ENCODE assay signal across 27 cellular contexts in genomic region chr1:170714938-170715337, GRCh38. TPM values are rescaled to one million over a fixed set of nuclear protein-coding genes. Genes with fewer than 3 reads are reported as not detected.
"Had no signal": no experiment of that assay in that cellular context is flagged by ENCODE, and none has a peak within 500 bp of the region (broad histone marks: within the 10 kb centered on the region; RNA-seq: fewer than 3 reads in every experiment).

No MANE protein-coding gene starts in this region.

- ATAC-seq: activated CD4-positive, CD25-positive, alpha-beta regulatory T cell treated with anti-CD3 and anti-CD28 coated beads, Interleukin-2, amount 50 U/mL, for 24 hours; activated CD8-positive, alpha-beta memory T cell treated with anti-CD3 and anti-CD28 coated beads, Interleukin-2, amount 10 ng/mL, durations not matched to agents 7 days and 5 days; activated naive CD4-positive, alpha-beta T cell treated with anti-CD3 and anti-CD28 coated beads, Interleukin-2, amount 50 U/mL, for 72 hours; Panc1; Right ventricle myocardium inferior had no signal

- H3K27me3 Mint-ChIP-seq: activated CD4-positive, alpha-beta T cell treated with anti-CD3 and anti-CD28 coated beads, Interleukin-2, amount 10 ng/mL, durations not matched to agents 24 days and 14 days had no signal

- H3K4me3 Mint-ChIP-seq: activated CD4-positive, alpha-beta T cell treated with anti-CD3 and anti-CD28 coated beads, Interleukin-2, amount 10 ng/mL, durations not matched to agents 24 days and 14 days; activated CD8-positive, alpha-beta memory T cell treated with anti-CD3 and anti-CD28 coated beads, Interleukin-2, amount 10 ng/mL, durations not matched to agents 7 days and 5 days; activated T-cell treated with anti-CD3 and anti-CD28 coated beads, Interleukin-2, amount 50 U/mL, for 24 hours; activated T-helper 1 cell treated with anti-CD3 and anti-CD28 coated beads, Interleukin-12 subunit alpha, Interleukin-12 subunit beta, Interleukin-2, Interleukin-4 antibody, amounts not matched to agents 30 ng/mL and 10 ng/mL and 1 ng/mL, durations not matched to agents 14 hours and 24 hours and 36 hours; T-helper 1 cell treated with Interleukin-12 subunit alpha and Interleukin-12 subunit beta and Interleukin-4 antibody, amounts not matched to agents 30 μg/mL and 1 μg/mL, for 36 hours had no signal

- H3K9me3 Mint-ChIP-seq: activated CD4-positive, alpha-beta T cell treated with anti-CD3 and anti-CD28 coated beads, Interleukin-2, amount 10 ng/mL, durations not matched to agents 24 days and 14 days; activated naive CD4-positive, alpha-beta T cell treated with anti-CD3 and anti-CD28 coated beads, Interleukin-2, amount 50 U/mL, for 72 hours; activated T-cell treated with anti-CD3 and anti-CD28 coated beads, Interleukin-2, amount 50 U/mL, for 24 hours; activated T-helper 1 cell treated with anti-CD3 and anti-CD28 coated beads, Interleukin-12 subunit alpha, Interleukin-12 subunit beta, Interleukin-2, Interleukin-4 antibody, amounts not matched to agents 30 ng/mL and 10 ng/mL and 1 ng/mL, durations not matched to agents 14 hours and 24 hours and 36 hours; T-helper 1 cell treated with Interleukin-12 subunit alpha and Interleukin-12 subunit beta and Interleukin-4 antibody, amounts not matched to agents 30 μg/mL and 1 μg/mL, for 36 hours had no signal

- H3K4me3 ChIP-seq: cardiac muscle cell had no signal

- H3K36me3 Mint-ChIP-seq: activated CD8-positive, alpha-beta memory T cell treated with anti-CD3 and anti-CD28 coated beads, Interleukin-2, amount 10 ng/mL, durations not matched to agents 7 days and 5 days; activated naive CD4-positive, alpha-beta T cell treated with anti-CD3 and anti-CD28 coated beads, Interleukin-2, amount 50 U/mL, for 72 hours had no signal

- H3K27ac ChIP-seq: brain microvascular endothelial cell, cardiac muscle cell had no signal

- H3K27ac Mint-ChIP-seq: activated CD4-positive, alpha-beta T cell treated with anti-CD3 and anti-CD28 coated beads, Interleukin-2, amount 10 ng/mL, durations not matched to agents 24 days and 14 days; activated CD8-positive, alpha-beta memory T cell treated with anti-CD3 and anti-CD28 coated beads, Interleukin-2, amount 10 ng/mL, durations not matched to agents 7 days and 5 days; activated naive CD4-positive, alpha-beta T cell treated with anti-CD3 and anti-CD28 coated beads, Interleukin-2, amount 50 U/mL, for 72 hours; activated T-cell treated with anti-CD3 and anti-CD28 coated beads, Interleukin-2, amount 50 U/mL, for 24 hours; activated T-helper 1 cell treated with anti-CD3 and anti-CD28 coated beads, Interleukin-12 subunit alpha, Interleukin-12 subunit beta, Interleukin-2, Interleukin-4 antibody, amounts not matched to agents 30 ng/mL and 10 ng/mL and 1 ng/mL, durations not matched to agents 14 hours and 24 hours and 36 hours; T-helper 1 cell treated with Interleukin-12 subunit alpha and Interleukin-12 subunit beta and Interleukin-4 antibody, amounts not matched to agents 30 μg/mL and 1 μg/mL, for 36 hours had no signal

- H3K27me3 ChIP-seq: brain microvascular endothelial cell, cardiac muscle cell had no signal

- H3K4me1 Mint-ChIP-seq: activated CD4-positive, alpha-beta T cell treated with anti-CD3 and anti-CD28 coated beads, Interleukin-2, amount 10 ng/mL, durations not matched to agents 24 days and 14 days; activated CD8-positive, alpha-beta memory T cell treated with anti-CD3 and anti-CD28 coated beads, Interleukin-2, amount 10 ng/mL, durations not matched to agents 7 days and 5 days had no signal

- H3K36me3 ChIP-seq: cardiac muscle cell had no signal

- DNase-seq: activated CD4-positive, alpha-beta T cell treated with anti-CD3 and anti-CD28 coated beads, Interleukin-2, amount 10 ng/mL, durations not matched to agents 24 days and 14 days; activated CD4-positive, alpha-beta T cell treated with anti-CD3 and anti-CD28 coated beads, Interleukin-2, amount 50 U/mL, for 48 hours; activated CD8-positive, alpha-beta memory T cell treated with anti-CD3 and anti-CD28 coated beads, Interleukin-2, amount 10 ng/mL, durations not matched to agents 7 days and 5 days; activated effector memory CD4-positive, alpha-beta T cell treated with Interleukin-2 at 50 U/mL for 16 hours; activated naive CD4-positive, alpha-beta T cell treated with Interleukin-2 at 50 U/mL for 16 hours; activated T-cell treated with anti-CD3 and anti-CD28 coated beads, Interleukin-2, amount 50 U/mL, for 24 hours; amygdala; brain microvascular endothelial cell; KG1; MV-4-11; NCI-H1105; NCI-H1436; NCI-H1694 treated with DMSO at 0.1 percent for 48 hours; NCI-H2029 treated with DMSO at 0.1 percent for 48 hours; NCI-H510A treated with DMSO at 0.1 percent for 48 hours; NCI-H69; NK-92 treated with Interleukin-12 subunit alpha and Interleukin-12 subunit beta, amount 100 ng/mL, for 24 hours; OCI-M1; RPMI8226 had no signal

RNA-seq across cellular contexts. Expression of gene PRRX1, which starts 51.0 kb away (rescaled TPM):
- total RNA-seq: activated CD4-positive, alpha-beta T cell treated with anti-CD3 and anti-CD28 coated beads, Interleukin-2, amount 10 ng/mL, durations not matched to agents 24 days and 14 days; activated CD8-positive, alpha-beta memory T cell treated with anti-CD3 and anti-CD28 coated beads, Interleukin-2, amount 10 ng/mL, durations not matched to agents 7 days and 5 days; activated naive CD4-positive, alpha-beta T cell treated with anti-CD3 and anti-CD28 coated beads, Interleukin-2, amount 50 U/mL, for 72 hours; activated T-helper 1 cell treated with anti-CD3 and anti-CD28 coated beads, Interleukin-12 subunit alpha, Interleukin-12 subunit beta, Interleukin-2, Interleukin-4 antibody, amounts not matched to agents 30 ng/mL and 10 ng/mL and 1 ng/mL, durations not matched to agents 14 hours and 24 hours and 36 hours; MCF 10A had no signal
